ENCODE assay signal across 8 cellular contexts in the genomic region with DNA sequence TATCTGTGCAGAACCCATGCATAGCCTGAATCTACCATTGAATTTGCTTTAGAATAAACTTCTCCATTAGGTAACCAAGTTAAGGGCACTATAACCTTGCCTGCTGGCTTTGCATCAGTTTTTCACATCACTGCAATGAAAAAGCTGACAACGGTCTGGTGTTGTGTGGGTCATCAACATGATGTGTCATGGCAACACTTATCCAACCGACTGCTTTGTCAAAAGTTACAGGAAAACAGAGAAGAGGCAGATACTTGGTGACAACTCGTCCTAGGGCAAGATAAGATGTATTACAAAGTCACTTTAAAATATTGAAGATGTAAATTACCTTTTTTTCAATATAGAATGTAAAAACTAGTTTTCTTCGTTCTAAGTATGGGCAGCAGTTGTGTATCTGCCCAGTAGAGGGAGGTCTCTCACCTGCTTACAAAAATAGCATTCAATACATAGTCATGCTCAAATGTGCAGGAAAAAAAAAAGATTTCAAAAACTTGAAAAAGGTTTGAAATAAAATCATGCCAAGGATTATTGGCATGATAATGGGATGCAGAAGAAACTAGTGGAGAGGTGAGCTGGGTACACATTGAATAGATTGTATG.
DNase-seq lines count a peak whose midpoint lies in the region; FAIRE-seq and TF ChIP-seq lines count a peak whose summit lies in the region.

No MANE protein-coding gene starts in this region.

- TF ChIP-seq POLR2A in H54 (IDR thresholded peaks at IDR 0.05; ENCODE audit: low read depth, low read length) = no peak

- peak; percentile 18 for TF ChIP-seq CTCF in CD14-positive monocyte (IDR thresholded peaks at IDR 0.05)

- H3K27me3 Mint-ChIP-seq in CD14-positive monocyte (ENCODE audit: low read depth in 3 of 3) = peaks cover 6 to 10% (median 8%) of the 10 kb centered on the region in 3 donors
- H3K27me3 Mint-ChIP-seq in CD8-positive, alpha-beta memory T cell = peaks cover 17 to 27% of the 10 kb centered on the region in 2 donors

- CTCF ChIA-PET in HEK293T (lab: Yijun Ruan, JAX) = interaction anchor here (0.6 to 1.1 kb wide), 5 partner anchors 141 to 252 kb away, joined by 3 to 6 read pairs (median 5); no protein-coding TSS in a partner anchor
- CTCF ChIA-PET in CD8-positive, alpha-beta memory T cell (lab: Charles Lee) = no interaction called here

- intact Hi-C loops in CD14-positive monocyte (cut with micrococcal nuclease) = no loop called here

- peak overlapping the region in 1 of 7 donors; percentile 24 for H3K27ac Mint-ChIP-seq in CD14-positive monocyte
- H3K27ac Mint-ChIP-seq in CD8-positive, alpha-beta memory T cell = no peak overlapping the region

- H3K4me3 Mint-ChIP-seq in CD14-positive monocyte = no peak overlapping the region
- no peak overlapping the region for H3K4me3 Mint-ChIP-seq in CD8-positive, alpha-beta memory T cell

- peaks cover 8% of the 10 kb centered on the region for H3K27me3 ChIP-seq in CD8-positive, alpha-beta memory T cell (ENCODE audit: insufficient read depth, low read length, poor library complexity, severe bottlenecking)

- H3K36me3 ChIP-seq in CD8-positive, alpha-beta memory T cell (ENCODE audit: insufficient read depth, low read length) = no peaks in the 10 kb centered on the region

- FAIRE-seq in TTC549 (lab: Jason Lieb, UNC) (peak; percentile 32), H54 (lab: Jason Lieb, UNC) (no peak)

- H3K27ac ChIP-seq in CD8-positive, alpha-beta memory T cell (ENCODE audit: low read depth, low read length) = no peak overlapping the region

- no peaks in the 10 kb centered on the region for H3K4me1 Mint-ChIP-seq in CD14-positive monocyte
- no peaks in the 10 kb centered on the region for H3K4me1 Mint-ChIP-seq in CD8-positive, alpha-beta memory T cell

- H3K9me3 Mint-ChIP-seq in CD14-positive monocyte = no peaks in the 10 kb centered on the region
- peaks cover 0 to 7% (median 2%) of the 10 kb centered on the region in 5 donors for H3K9me3 Mint-ChIP-seq in CD8-positive, alpha-beta memory T cell

- no peaks in the 10 kb centered on the region for H3K9me3 ChIP-seq in CD8-positive, alpha-beta memory T cell (ENCODE audit: low read length)

- DNase-seq in CD14-positive monocyte (ENCODE audit: low spot score) (no peak), HEK293T (ENCODE audit: extremely low spot score) (peak; percentile 18), kidney tubule cell (ENCODE audit: low spot score) (peak; percentile 50), NCI-H526 treated with DMSO at 0.1 percent for 48 hours (lab: John Stamatoyannopoulos, UW) (no peak), H54 (ENCODE audit: insufficient read length, low spot score) (no peak)
- no peak for DNase-seq in activated CD4-positive, alpha-beta T cell treated with anti-CD3 and anti-CD28 coated beads, Interleukin-2, amount 50 U/mL, for 1 hour
- no peak for DNase-seq in CD8-positive, alpha-beta memory T cell

- no peak overlapping the region for H3K4me3 ChIP-seq in CD8-positive, alpha-beta memory T cell (ENCODE audit: low read length)

- POLR2A ChIA-PET in HEK293T (lab: Yijun Ruan, JAX) = no interaction called here
- POLR2A ChIA-PET in CD8-positive, alpha-beta memory T cell (lab: Charles Lee) = no interaction called here

- H3K36me3 Mint-ChIP-seq in CD14-positive monocyte = no peaks in the 10 kb centered on the region
- H3K36me3 Mint-ChIP-seq in CD8-positive, alpha-beta memory T cell = no peaks in the 10 kb centered on the region

- H3K4me1 ChIP-seq in CD8-positive, alpha-beta memory T cell (ENCODE audit: insufficient read depth, low read length) = no peaks in the 10 kb centered on the region

TF ChIP-seq in HEK293T, 16 proteins besides CTCF, POLR2A, EP300 and RAD21:
- TF ChIP-seq ZNF384 (IDR thresholded peaks at IDR 0.05) = peak; percentile 43; the same call in 1 of the 2 replicates
- TF ChIP-seq BHLHE40 (IDR thresholded peaks at IDR 0.05; ENCODE audit: borderline replicate concordance) = no peak
TF ChIP-seq in HEK293T: peak in this region for 1.

Comparison
In these comparisons a context has a peak if more than half of its experiments do, and no peak if none do; other contexts are left out.
1. DNase-seq: peak in HEK293T (single experiment) and kidney tubule cell (single experiment); none in CD14-positive monocyte (single experiment), activated CD4-positive, alpha-beta T cell treated with anti-CD3 and anti-CD28 coated beads, Interleukin-2, amount 50 U/mL, for 1 hour (single experiment), NCI-H526 treated with DMSO at 0.1 percent for 48 hours (single experiment), H54 (single experiment) and CD8-positive, alpha-beta memory T cell (0 of 5).